ENCODE assay signal across 2 cellular contexts in the genomic region with DNA sequence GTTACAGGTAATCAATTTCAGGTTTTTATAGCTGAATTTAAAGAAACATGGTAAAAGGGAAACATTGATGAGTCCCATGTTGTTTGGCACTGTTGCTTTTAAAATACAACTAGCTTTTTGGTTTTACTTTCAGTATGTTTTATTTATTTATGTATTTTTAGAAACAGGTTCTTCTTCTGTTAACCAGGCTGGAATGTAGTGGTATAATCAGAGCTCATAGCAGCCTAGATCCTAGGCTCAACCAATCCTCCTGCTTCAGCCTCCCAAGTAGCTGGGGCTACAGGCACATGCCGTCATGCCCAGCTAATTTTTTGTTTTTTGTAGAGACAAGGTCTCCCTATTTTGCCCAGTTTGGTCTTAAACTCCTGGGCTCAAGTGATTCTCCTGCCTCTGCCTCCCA.
TF ChIP-seq lines count a peak whose summit lies in the region.

No MANE protein-coding gene starts in this region.

TF ChIP-seq in IMR-90, 13 proteins besides CTCF, POLR2A, EP300 and RAD21:
- TF ChIP-seq MAZ (IDR thresholded peaks at IDR 0.05; ENCODE audit: borderline replicate concordance, low read depth, low read length) = no peak
- no peak for TF ChIP-seq RFX5 (IDR thresholded peaks at IDR 0.05; ENCODE audit: low read depth, low read length)
- no peak for TF ChIP-seq MAFK (IDR thresholded peaks at IDR 0.05; ENCODE audit: low read depth, low read length)
- TF ChIP-seq BHLHE40 (IDR thresholded peaks at IDR 0.05; ENCODE audit: low read depth, low read length) = no peak
- TF ChIP-seq MXI1 (IDR thresholded peaks at IDR 0.05; ENCODE audit: borderline replicate concordance, low read depth, low read length) = no peak
- TF ChIP-seq CEBPB (IDR thresholded peaks at IDR 0.05; ENCODE audit: low read depth, low read length) = no peak
- TF ChIP-seq RCOR1 (IDR thresholded peaks at IDR 0.05; ENCODE audit: insufficient replicate concordance, low read length) = no peak
- TF ChIP-seq CHD1 (IDR thresholded peaks at IDR 0.05; ENCODE audit: low read depth, low read length) = no peak
- TF ChIP-seq SMC3 (IDR thresholded peaks at IDR 0.05; ENCODE audit: low read depth, low read length) = no peak
- no peak for TF ChIP-seq NFE2L2 (IDR thresholded peaks at IDR 0.05; ENCODE audit: low read depth, low read length)
- TF ChIP-seq, protein P1, sequence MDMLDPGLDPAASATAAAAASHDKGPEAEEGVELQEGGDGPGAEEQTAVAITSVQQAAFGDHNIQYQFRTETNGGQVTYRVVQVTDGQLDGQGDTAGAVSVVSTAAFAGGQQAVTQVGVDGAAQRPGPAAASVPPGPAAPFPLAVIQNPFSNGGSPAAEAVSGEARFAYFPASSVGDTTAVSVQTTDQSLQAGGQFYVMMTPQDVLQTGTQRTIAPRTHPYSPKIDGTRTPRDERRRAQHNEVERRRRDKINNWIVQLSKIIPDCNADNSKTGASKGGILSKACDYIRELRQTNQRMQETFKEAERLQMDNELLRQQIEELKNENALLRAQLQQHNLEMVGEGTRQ (IDR thresholded peaks at IDR 0.05; ENCODE audit: low read depth, low read length) = no peak
- TF ChIP-seq, protein P2, sequence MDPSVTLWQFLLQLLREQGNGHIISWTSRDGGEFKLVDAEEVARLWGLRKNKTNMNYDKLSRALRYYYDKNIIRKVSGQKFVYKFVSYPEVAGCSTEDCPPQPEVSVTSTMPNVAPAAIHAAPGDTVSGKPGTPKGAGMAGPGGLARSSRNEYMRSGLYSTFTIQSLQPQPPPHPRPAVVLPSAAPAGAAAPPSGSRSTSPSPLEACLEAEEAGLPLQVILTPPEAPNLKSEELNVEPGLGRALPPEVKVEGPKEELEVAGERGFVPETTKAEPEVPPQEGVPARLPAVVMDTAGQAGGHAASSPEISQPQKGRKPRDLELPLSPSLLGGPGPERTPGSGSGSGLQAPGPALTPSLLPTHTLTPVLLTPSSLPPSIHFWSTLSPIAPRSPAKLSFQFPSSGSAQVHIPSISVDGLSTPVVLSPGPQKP (IDR thresholded peaks at IDR 0.05; ENCODE audit: borderline replicate concordance, low read depth, low read length) = no peak
- no peak for TF ChIP-seq FOS (IDR thresholded peaks at IDR 0.05; ENCODE audit: low read depth, low read length)

TF ChIP-seq in GM12878, 131 proteins besides CTCF, POLR2A, EP300 and RAD21:
- TF ChIP-seq TAF1 (IDR thresholded peaks at IDR 0.05; ENCODE audit: borderline replicate concordance, low read depth, low read length) (no peak), BHLHE40 (IDR thresholded peaks at IDR 0.05; ENCODE audit: borderline replicate concordance in 1 of 2, low read depth in 2 of 2, low read length in 1 of 2) (no peak), KAT2A (conservative IDR thresholded peaks at IDR 0.05; ENCODE audit: control insufficient read depth, low read depth, low read length) (no peak), RFX5 (IDR thresholded peaks at IDR 0.05; ENCODE audit: low read depth, low read length) (no peak), ZSCAN29 (IDR thresholded peaks at IDR 0.05) (no peak), IRF4 (IDR thresholded peaks at IDR 0.05; ENCODE audit: low read depth, low read length) (no peak), NR2C1 (IDR thresholded peaks at IDR 0.05) (no peak), EED (IDR thresholded peaks at IDR 0.05; ENCODE audit: low read depth) (no peak), HCFC1 (IDR thresholded peaks at IDR 0.05; ENCODE audit: low read length) (no peak)
- TF ChIP-seq, protein P3, sequence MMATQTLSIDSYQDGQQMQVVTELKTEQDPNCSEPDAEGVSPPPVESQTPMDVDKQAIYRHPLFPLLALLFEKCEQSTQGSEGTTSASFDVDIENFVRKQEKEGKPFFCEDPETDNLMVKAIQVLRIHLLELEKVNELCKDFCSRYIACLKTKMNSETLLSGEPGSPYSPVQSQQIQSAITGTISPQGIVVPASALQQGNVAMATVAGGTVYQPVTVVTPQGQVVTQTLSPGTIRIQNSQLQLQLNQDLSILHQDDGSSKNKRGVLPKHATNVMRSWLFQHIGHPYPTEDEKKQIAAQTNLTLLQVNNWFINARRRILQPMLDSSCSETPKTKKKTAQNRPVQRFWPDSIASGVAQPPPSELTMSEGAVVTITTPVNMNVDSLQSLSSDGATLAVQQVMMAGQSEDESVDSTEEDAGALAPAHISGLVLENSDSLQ (IDR thresholded peaks at IDR 0.05) = no peak
TF ChIP-seq in GM12878: peak in this region for 0.
